7 cellular contexts compared by ENCODE assay signal in the genomic region with DNA sequence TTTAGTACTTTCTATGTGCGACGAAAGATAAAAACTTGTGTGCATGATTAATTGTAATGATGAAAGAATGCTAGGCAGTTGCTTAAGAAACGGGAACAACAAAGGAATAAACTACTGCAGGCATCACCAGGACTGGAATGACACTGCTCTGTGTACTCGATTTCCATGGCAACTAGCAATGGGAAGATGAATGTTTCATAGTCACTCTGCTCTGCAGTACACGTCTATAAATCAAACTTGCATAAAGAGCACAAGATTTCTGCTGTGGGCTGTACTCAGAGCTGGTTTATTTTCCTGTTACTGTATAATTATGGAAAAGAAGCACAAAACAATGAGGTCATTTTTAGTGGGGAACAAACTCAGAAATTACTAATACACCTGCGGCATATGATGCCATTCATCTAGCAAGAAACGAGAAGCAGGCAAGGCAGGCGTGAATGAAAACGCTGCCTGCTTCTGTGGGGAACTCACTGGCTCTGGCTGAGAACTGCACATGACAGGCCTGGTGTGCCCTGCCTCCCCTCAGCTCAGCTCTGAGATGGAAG. TPM values are rescaled to one million over a fixed set of nuclear protein-coding genes. Genes with fewer than 3 reads are reported as not detected.
DNase-seq lines count a peak whose midpoint lies in the region; ATAC-seq and TF ChIP-seq lines count a peak whose summit lies in the region.

No MANE protein-coding gene starts in this region.

- H3K4me3 ChIP-seq in thoracic aorta, result no peak overlapping the region

- H3K9me3 ChIP-seq in thoracic aorta, result no peaks in the 10 kb centered on the region

- H3K36me3 ChIP-seq in thoracic aorta, result no peaks in the 10 kb centered on the region

- DNase-seq in M059J (ENCODE audit: low read depth) (peak; percentile 98), inferior parietal cortex (ENCODE audit: extremely low spot score) (peak; percentile 61), thoracic aorta (ENCODE audit: low spot score) (peak; percentile 13)
- no peak for DNase-seq in activated CD4-positive, alpha-beta T cell treated with anti-CD3 and anti-CD28 coated beads for 1 hour

- TF ChIP-seq CTCF in thoracic aorta (IDR thresholded peaks at IDR 0.05), result no peak

- H3K27me3 ChIP-seq in thoracic aorta (replicated peaks; ENCODE audit: insufficient read depth), result no peaks in the 10 kb centered on the region

- ATAC-seq in thoracic aorta (ENCODE audit: insufficient number of reproducible peaks, low FRiP score, low read depth), result peak; percentile 93
- ATAC-seq in GM19324 (IDR thresholded peaks at IDR 0.05; ENCODE audit: low FRiP score, unreplicated experiment), result no peak
- ATAC-seq in GM21717 (IDR thresholded peaks at IDR 0.05; ENCODE audit: unreplicated experiment), result no peak

- H3K27ac ChIP-seq in angular gyrus (ENCODE audit: low read depth, low read length) (peak overlapping the region; percentile 77), thoracic aorta (peak overlapping the region in 1 of 2 donors; percentile 14)

- H3K4me1 ChIP-seq in thoracic aorta (ENCODE audit: control insufficient read depth in 1 of 2, low read depth in 2 of 2), result peaks cover 5 to 30% of the 10 kb centered on the region in 2 donors

RNA-seq across cellular contexts. Expression of a gene that starts 41.8 kb away (rescaled TPM):
- 11.9 and 27.0 TPM in 2 replicates for total RNA-seq in M059J (2014; rRNA removed; shearing (Covaris generic))
- 1 to 10 TPM; 3.1 to 8.9 TPM for total RNA-seq in thoracic aorta

RNA-seq across cellular contexts. Expression of a gene that starts 43.0 kb away (rescaled TPM):
- 28.0 and 34.8 TPM in 2 replicates for total RNA-seq in M059J (2014; rRNA removed; shearing (Covaris generic))
- total RNA-seq in thoracic aorta, result 10 to 100 TPM; 11.2 to 21.4 TPM
